ENCODE assay signal across 1 cellular context in genomic region chr16:30896890-30897730, GRCh38.
A peak's percentile ranks its signal among the peaks of the same experiment; 100 is the strongest.
TF ChIP-seq lines count a peak whose summit lies in the region.

No MANE protein-coding gene starts in this region.

TF ChIP-seq in K562, 482 proteins besides CTCF, POLR2A, EP300 and RAD21 (continues in another document):
- TF ChIP-seq TFAM (CRISPR knock-in tag; conservative IDR thresholded peaks at IDR 0.05): no peak
- TF ChIP-seq ZNF165 (CRISPR knock-in tag; IDR thresholded peaks at IDR 0.05; ENCODE audit: borderline replicate concordance): no peak
- no peak for TF ChIP-seq MAFG (tag; conservative IDR thresholded peaks at IDR 0.05)
- no peak for TF ChIP-seq ZZZ3 (IDR thresholded peaks at IDR 0.05)
- peak; percentile 88 for TF ChIP-seq PKNOX1 (IDR thresholded peaks at IDR 0.05)
- TF ChIP-seq ETV5 (CRISPR knock-in tag; IDR thresholded peaks at IDR 0.05; ENCODE audit: low read depth): peak; percentile 22; the same call in 1 of the 2 replicates
- no peak for TF ChIP-seq COPS2 (conservative IDR thresholded peaks at IDR 0.05)
- no peak for TF ChIP-seq SNRNP70 (optimal IDR thresholded peaks at IDR 0.05; ENCODE audit: low read depth, low read length)
- TF ChIP-seq, protein P1, sequence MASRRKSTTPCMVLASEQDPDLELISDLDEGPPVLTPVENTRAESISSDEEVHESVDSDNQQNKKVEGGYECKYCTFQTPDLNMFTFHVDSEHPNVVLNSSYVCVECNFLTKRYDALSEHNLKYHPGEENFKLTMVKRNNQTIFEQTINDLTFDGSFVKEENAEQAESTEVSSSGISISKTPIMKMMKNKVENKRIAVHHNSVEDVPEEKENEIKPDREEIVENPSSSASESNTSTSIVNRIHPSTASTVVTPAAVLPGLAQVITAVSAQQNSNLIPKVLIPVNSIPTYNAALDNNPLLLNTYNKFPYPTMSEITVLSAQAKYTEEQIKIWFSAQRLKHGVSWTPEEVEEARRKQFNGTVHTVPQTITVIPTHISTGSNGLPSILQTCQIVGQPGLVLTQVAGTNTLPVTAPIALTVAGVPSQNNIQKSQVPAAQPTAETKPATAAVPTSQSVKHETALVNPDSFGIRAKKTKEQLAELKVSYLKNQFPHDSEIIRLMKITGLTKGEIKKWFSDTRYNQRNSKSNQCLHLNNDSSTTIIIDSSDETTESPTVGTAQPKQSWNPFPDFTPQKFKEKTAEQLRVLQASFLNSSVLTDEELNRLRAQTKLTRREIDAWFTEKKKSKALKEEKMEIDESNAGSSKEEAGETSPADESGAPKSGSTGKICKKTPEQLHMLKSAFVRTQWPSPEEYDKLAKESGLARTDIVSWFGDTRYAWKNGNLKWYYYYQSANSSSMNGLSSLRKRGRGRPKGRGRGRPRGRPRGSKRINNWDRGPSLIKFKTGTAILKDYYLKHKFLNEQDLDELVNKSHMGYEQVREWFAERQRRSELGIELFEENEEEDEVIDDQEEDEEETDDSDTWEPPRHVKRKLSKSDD (conservative IDR thresholded peaks at IDR 0.05; ENCODE audit: low read length): no peak
- no peak for TF ChIP-seq RERE (CRISPR knock-in tag; IDR thresholded peaks at IDR 0.05; ENCODE audit: borderline replicate concordance)
- no peak for TF ChIP-seq TAF15 (IDR thresholded peaks at IDR 0.05; ENCODE audit: low read depth, low read length)
- TF ChIP-seq STAG1 (CRISPR knock-in tag; IDR thresholded peaks at IDR 0.05; ENCODE audit: borderline replicate concordance): no peak
- TF ChIP-seq SREBF1 (IDR thresholded peaks at IDR 0.05; ENCODE audit: borderline replicate concordance, low read depth, low read length): 0 out of 2 replicates have a peak, but pooled peaks have one; percentile 25
- no peak for TF ChIP-seq RFX1 (IDR thresholded peaks at IDR 0.05)
- no peak for TF ChIP-seq MTA3 (IDR thresholded peaks at IDR 0.05; ENCODE audit: borderline replicate concordance)
- TF ChIP-seq, protein P2, sequence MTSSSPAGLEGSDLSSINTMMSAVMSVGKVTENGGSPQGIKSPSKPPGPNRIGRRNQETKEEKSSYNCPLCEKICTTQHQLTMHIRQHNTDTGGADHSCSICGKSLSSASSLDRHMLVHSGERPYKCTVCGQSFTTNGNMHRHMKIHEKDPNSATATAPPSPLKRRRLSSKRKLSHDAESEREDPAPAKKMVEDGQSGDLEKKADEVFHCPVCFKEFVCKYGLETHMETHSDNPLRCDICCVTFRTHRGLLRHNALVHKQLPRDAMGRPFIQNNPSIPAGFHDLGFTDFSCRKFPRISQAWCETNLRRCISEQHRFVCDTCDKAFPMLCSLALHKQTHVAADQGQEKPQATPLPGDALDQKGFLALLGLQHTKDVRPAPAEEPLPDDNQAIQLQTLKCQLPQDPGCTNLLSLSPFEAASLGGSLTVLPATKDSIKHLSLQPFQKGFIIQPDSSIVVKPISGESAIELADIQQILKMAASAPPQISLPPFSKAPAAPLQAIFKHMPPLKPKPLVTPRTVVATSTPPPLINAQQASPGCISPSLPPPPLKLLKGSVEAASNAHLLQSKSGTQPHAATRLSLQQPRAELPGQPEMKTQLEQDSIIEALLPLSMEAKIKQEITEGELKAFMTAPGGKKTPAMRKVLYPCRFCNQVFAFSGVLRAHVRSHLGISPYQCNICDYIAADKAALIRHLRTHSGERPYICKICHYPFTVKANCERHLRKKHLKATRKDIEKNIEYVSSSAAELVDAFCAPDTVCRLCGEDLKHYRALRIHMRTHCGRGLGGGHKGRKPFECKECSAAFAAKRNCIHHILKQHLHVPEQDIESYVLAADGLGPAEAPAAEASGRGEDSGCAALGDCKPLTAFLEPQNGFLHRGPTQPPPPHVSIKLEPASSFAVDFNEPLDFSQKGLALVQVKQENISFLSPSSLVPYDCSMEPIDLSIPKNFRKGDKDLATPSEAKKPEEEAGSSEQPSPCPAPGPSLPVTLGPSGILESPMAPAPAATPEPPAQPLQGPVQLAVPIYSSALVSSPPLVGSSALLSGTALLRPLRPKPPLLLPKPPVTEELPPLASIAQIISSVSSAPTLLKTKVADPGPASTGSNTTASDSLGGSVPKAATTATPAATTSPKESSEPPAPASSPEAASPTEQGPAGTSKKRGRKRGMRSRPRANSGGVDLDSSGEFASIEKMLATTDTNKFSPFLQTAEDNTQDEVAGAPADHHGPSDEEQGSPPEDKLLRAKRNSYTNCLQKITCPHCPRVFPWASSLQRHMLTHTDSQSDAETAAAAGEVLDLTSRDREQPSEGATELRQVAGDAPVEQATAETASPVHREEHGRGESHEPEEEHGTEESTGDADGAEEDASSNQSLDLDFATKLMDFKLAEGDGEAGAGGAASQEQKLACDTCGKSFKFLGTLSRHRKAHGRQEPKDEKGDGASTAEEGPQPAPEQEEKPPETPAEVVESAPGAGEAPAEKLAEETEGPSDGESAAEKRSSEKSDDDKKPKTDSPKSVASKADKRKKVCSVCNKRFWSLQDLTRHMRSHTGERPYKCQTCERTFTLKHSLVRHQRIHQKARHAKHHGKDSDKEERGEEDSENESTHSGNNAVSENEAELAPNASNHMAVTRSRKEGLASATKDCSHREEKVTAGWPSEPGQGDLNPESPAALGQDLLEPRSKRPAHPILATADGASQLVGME (CRISPR knock-in tag; IDR thresholded peaks at IDR 0.05): no peak
- TF ChIP-seq ADNP (tag; IDR thresholded peaks at IDR 0.05): no peak
- TF ChIP-seq, protein P3, sequence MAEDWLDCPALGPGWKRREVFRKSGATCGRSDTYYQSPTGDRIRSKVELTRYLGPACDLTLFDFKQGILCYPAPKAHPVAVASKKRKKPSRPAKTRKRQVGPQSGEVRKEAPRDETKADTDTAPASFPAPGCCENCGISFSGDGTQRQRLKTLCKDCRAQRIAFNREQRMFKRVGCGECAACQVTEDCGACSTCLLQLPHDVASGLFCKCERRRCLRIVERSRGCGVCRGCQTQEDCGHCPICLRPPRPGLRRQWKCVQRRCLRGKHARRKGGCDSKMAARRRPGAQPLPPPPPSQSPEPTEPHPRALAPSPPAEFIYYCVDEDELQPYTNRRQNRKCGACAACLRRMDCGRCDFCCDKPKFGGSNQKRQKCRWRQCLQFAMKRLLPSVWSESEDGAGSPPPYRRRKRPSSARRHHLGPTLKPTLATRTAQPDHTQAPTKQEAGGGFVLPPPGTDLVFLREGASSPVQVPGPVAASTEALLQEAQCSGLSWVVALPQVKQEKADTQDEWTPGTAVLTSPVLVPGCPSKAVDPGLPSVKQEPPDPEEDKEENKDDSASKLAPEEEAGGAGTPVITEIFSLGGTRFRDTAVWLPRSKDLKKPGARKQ (CRISPR knock-in tag; IDR thresholded peaks at IDR 0.05): no peak
- no peak for TF ChIP-seq PCBP2 (IDR thresholded peaks at IDR 0.05; ENCODE audit: low read depth, low read length, poor library complexity, severe bottlenecking)
- TF ChIP-seq NFE2L1 (tag; IDR thresholded peaks at IDR 0.05; ENCODE audit: borderline replicate concordance, low read depth): no peak
- TF ChIP-seq PHF8 (IDR thresholded peaks at IDR 0.05; ENCODE audit: borderline replicate concordance, low read length): peak; percentile 48; the same call in 1 of the 2 replicates
- TF ChIP-seq DIDO1 (tag; IDR thresholded peaks at IDR 0.05; ENCODE audit: low read depth): no peak
- TF ChIP-seq SRSF3 (IDR thresholded peaks at IDR 0.05; ENCODE audit: insufficient read depth, low read length): no peak
- TF ChIP-seq CBX2 (IDR thresholded peaks at IDR 0.05; ENCODE audit: insufficient read depth, low read length, poor library complexity, severe bottlenecking): no peak
- TF ChIP-seq PURB (CRISPR knock-in tag; IDR thresholded peaks at IDR 0.05; ENCODE audit: low read depth): no peak
- TF ChIP-seq ZNF347 (CRISPR knock-in tag; IDR thresholded peaks at IDR 0.05; ENCODE audit: low read depth): no peak
- TF ChIP-seq ZNF41 (CRISPR knock-in tag; conservative IDR thresholded peaks at IDR 0.05): no peak
- TF ChIP-seq CBFA2T3 (IDR thresholded peaks at IDR 0.05): no peak
- TF ChIP-seq, protein P4, sequence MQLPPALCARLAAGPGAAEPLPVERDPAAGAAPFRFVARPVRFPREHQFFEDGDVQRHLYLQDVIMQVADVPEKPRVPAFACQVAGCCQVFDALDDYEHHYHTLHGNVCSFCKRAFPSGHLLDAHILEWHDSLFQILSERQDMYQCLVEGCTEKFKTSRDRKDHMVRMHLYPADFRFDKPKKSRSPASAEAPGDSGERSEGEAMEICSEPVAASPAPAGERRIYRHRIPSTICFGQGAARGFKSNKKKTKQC (CRISPR knock-in tag; IDR thresholded peaks at IDR 0.05): no peak
- no peak for TF ChIP-seq TSC22D4 (tag; IDR thresholded peaks at IDR 0.05)
- no peak for TF ChIP-seq ZNF668 (CRISPR knock-in tag; IDR thresholded peaks at IDR 0.05)
- TF ChIP-seq RBM25 (IDR thresholded peaks at IDR 0.05; ENCODE audit: low read depth, low read length, severe bottlenecking): peak; percentile 86
- no peak for TF ChIP-seq XRCC4 (IDR thresholded peaks at IDR 0.05; ENCODE audit: extremely low read depth, insufficient read depth, insufficient read length)
- no peak for TF ChIP-seq RFX7 (CRISPR knock-in tag; IDR thresholded peaks at IDR 0.05)
- TF ChIP-seq FOXJ3 (CRISPR knock-in tag; IDR thresholded peaks at IDR 0.05): no peak
- TF ChIP-seq DLX4 (CRISPR knock-in tag; IDR thresholded peaks at IDR 0.05): no peak
- no peak for TF ChIP-seq PHB2 (IDR thresholded peaks at IDR 0.05; ENCODE audit: low read depth)
- TF ChIP-seq CBFA2T2 (conservative IDR thresholded peaks at IDR 0.05): no peak
- TF ChIP-seq GTF2A2 (tag; IDR thresholded peaks at IDR 0.05): no peak
- TF ChIP-seq MYBL2 (IDR thresholded peaks at IDR 0.05; ENCODE audit: low read depth): no peak
- no peak for TF ChIP-seq MYBL2 (CRISPR knock-in tag; IDR thresholded peaks at IDR 0.05; ENCODE audit: borderline replicate concordance)
- no peak for TF ChIP-seq ZNF174 (CRISPR knock-in tag; IDR thresholded peaks at IDR 0.05)
- TF ChIP-seq MCM5 (IDR thresholded peaks at IDR 0.05; ENCODE audit: low read depth): no peak
- no peak for TF ChIP-seq NR2C2 (CRISPR knock-in tag; IDR thresholded peaks at IDR 0.05)
- peak; percentile 87 for TF ChIP-seq NR2C2 (tag; IDR thresholded peaks at IDR 0.05)
- TF ChIP-seq, protein P5, sequence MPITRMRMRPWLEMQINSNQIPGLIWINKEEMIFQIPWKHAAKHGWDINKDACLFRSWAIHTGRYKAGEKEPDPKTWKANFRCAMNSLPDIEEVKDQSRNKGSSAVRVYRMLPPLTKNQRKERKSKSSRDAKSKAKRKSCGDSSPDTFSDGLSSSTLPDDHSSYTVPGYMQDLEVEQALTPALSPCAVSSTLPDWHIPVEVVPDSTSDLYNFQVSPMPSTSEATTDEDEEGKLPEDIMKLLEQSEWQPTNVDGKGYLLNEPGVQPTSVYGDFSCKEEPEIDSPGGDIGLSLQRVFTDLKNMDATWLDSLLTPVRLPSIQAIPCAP (CRISPR knock-in tag; IDR thresholded peaks at IDR 0.05; ENCODE audit: borderline replicate concordance): no peak
- TF ChIP-seq, protein P6, sequence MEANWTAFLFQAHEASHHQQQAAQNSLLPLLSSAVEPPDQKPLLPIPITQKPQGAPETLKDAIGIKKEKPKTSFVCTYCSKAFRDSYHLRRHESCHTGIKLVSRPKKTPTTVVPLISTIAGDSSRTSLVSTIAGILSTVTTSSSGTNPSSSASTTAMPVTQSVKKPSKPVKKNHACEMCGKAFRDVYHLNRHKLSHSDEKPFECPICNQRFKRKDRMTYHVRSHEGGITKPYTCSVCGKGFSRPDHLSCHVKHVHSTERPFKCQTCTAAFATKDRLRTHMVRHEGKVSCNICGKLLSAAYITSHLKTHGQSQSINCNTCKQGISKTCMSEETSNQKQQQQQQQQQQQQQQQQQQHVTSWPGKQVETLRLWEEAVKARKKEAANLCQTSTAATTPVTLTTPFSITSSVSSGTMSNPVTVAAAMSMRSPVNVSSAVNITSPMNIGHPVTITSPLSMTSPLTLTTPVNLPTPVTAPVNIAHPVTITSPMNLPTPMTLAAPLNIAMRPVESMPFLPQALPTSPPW (CRISPR knock-in tag; IDR thresholded peaks at IDR 0.05): no peak
- no peak for TF ChIP-seq ZNF780A (CRISPR knock-in tag; IDR thresholded peaks at IDR 0.05)
- no peak for TF ChIP-seq MIER1 (IDR thresholded peaks at IDR 0.05; ENCODE audit: low read depth)
